Comparison of ENCODE assay signal across 8 cellular contexts in genomic region chr18:31942999-31943894, GRCh38. TPM values are rescaled to one million over a fixed set of nuclear protein-coding genes. Genes with fewer than 3 reads are reported as not detected.
DNase-seq lines count a peak whose midpoint lies in the region; TF ChIP-seq lines count a peak whose summit lies in the region.

TSS of gene TRAPPC8 (minus strand) at chr18:31943128. CDS start at chr18:31942764, 364 bp downstream.

- intact Hi-C loops in stomach (cut with DNase I; ENCODE audit: low total_unique reads) = loop anchor here (10.0 kb wide), 1 partner anchor 152 kb away; the partner anchor contains the start of gene RNF138

- TF ChIP-seq EP300 in neural cell (conservative IDR thresholded peaks at IDR 0.05; ENCODE audit: poor library complexity, severe bottlenecking) (no peak), stomach (IDR thresholded peaks at IDR 0.05) (no peak)

- peak within 1 kb of the TSS; percentile 97 for H3K27ac ChIP-seq in neural cell (ENCODE audit: low read length)
- peak within 1 kb of the TSS; percentile 86 to 96 (median 93) for H3K27ac ChIP-seq in stomach

- no peaks in the 10 kb centered on the region for H3K9me2 ChIP-seq in neural cell (ENCODE audit: insufficient read depth, low read length)

- H3K4me3 ChIP-seq in H7 (ENCODE audit: insufficient read depth, low read depth, low read length) (peak within 1 kb of the TSS; percentile 93), neural cell (ENCODE audit: low read length) (peak within 1 kb of the TSS; percentile 100), stomach (peak within 1 kb of the TSS; percentile 71 to 95 (median 90))

- H3K4me2 ChIP-seq in neural cell (ENCODE audit: low read length) = peak within 1 kb of the TSS; percentile 99

- H3F3A ChIP-seq in neural cell (ENCODE audit: insufficient read depth, low read length, poor library complexity, severe bottlenecking) = peaks cover 2% of the 10 kb centered on the region

- H3K79me2 ChIP-seq in neural cell (replicated peaks; ENCODE audit: insufficient read depth, low read length) = peaks cover 37% of the 10 kb centered on the region

- no peaks in the 10 kb centered on the region for H3K9me3 ChIP-seq in neural cell (ENCODE audit: low read length)
- no peaks in the 10 kb centered on the region for H3K9me3 ChIP-seq in stomach

- peak within 1 kb of the TSS; percentile 95 for H3K9ac ChIP-seq in neural cell (ENCODE audit: low read length)

- H4K20me1 ChIP-seq in neural cell (ENCODE audit: insufficient read depth) = no peaks in the 10 kb centered on the region

- WGBS in stomach, 5 donors = 0 to 2% (median 0%) methylated on average over 44 to 56 of the region's 58 CpGs

- H2AFZ ChIP-seq in neural cell (ENCODE audit: low read depth, low read length) = peak within 1 kb of the TSS; percentile 95

- DNase-seq in G401 (ENCODE audit: low spot score) (peak; percentile 99), H7 (peak; percentile 95), M059J (ENCODE audit: low read depth) (peak; percentile 98), SHP77 (lab: John Stamatoyannopoulos, UW) (peak; percentile 98 to 99), fibroblast of the conjunctiva (ENCODE audit: low read depth) (peak; percentile 97), stomach (peak; percentile 99)
- DNase-seq in activated effector memory CD4-positive, alpha-beta T cell treated with anti-CD3 and anti-CD28 coated beads, Interleukin-2, amount 50 U/mL, for 16 hours = peak; percentile 96

- no peak for TF ChIP-seq POLR2A in stomach (IDR thresholded peaks at IDR 0.05)

- peak; percentile 59 for TF ChIP-seq RAD21 in neural cell (conservative IDR thresholded peaks at IDR 0.05)

- TF ChIP-seq CTCF in neural cell (IDR thresholded peaks at IDR 0.05; ENCODE audit: poor library complexity, severe bottlenecking) = peak; percentile 58
- TF ChIP-seq CTCF in stomach (IDR thresholded peaks at IDR 0.05) = no peak

- peaks cover 17 to 50% (median 41%) of the 10 kb centered on the region in 4 donors for H3K4me1 ChIP-seq in stomach

- H3K36me3 ChIP-seq in H7 (replicated peaks; ENCODE audit: control insufficient read depth, insufficient read depth, low read length) (no peaks in the 10 kb centered on the region; the same call in 1 of the 2 replicates), neural cell (ENCODE audit: insufficient read depth, low read length) (no peaks in the 10 kb centered on the region), stomach (no peaks in the 10 kb centered on the region)

- H3K27me3 ChIP-seq in H7 (ENCODE audit: control insufficient read depth, insufficient read depth, low read length) (no peaks in the 10 kb centered on the region), neural cell (ENCODE audit: insufficient read depth, low read depth, low read length) (no peaks in the 10 kb centered on the region), stomach (no peaks in the 10 kb centered on the region)

- in situ Hi-C loops in G401 (cut with HindIII; ENCODE audit: low sequenced_read_pairs) = no loop called here

TF ChIP-seq in neural cell, 6 proteins besides CTCF, POLR2A, EP300 and RAD21:
- TF ChIP-seq REST (IDR thresholded peaks at IDR 0.05; ENCODE audit: borderline replicate concordance) = peak; percentile 39
- TF ChIP-seq TAF1 (IDR thresholded peaks at IDR 0.05; ENCODE audit: low read depth) = peak; percentile 59
- TF ChIP-seq POLR2AphosphoS5 (IDR thresholded peaks at IDR 0.05) = peak; percentile 89
- no peak for TF ChIP-seq EZH2 (IDR thresholded peaks at IDR 0.05; ENCODE audit: borderline replicate concordance, insufficient read depth, low read length, poor library complexity, severe bottlenecking)
- peak; percentile 98 for TF ChIP-seq MXI1 (conservative IDR thresholded peaks at IDR 0.05; ENCODE audit: poor library complexity, severe bottlenecking)
- TF ChIP-seq SMC3 (conservative IDR thresholded peaks at IDR 0.05; ENCODE audit: poor library complexity) = peak; percentile 63

RNA-seq across cellular contexts. Expression of gene TRAPPC8, which starts in this region (rescaled TPM):
- total RNA-seq in G401 (2014; rRNA removed; shearing (Covaris generic)) = 35.2 and 65.8 TPM in 2 replicates
- 54.6 and 60.0 TPM in 2 replicates for total RNA-seq in H7 (2014; rRNA removed; shearing (Covaris generic))
- 23.8 and 34.4 TPM in 2 replicates for total RNA-seq in M059J (2014; rRNA removed; shearing (Covaris generic))
- polyA plus RNA-seq in neural cell (57.8 and 60.2 TPM in 2 replicates), stomach (10 to 100 TPM in 2 of 3 donors, 1 to 10 TPM in 1; 8.6 to 14.1 (median 11.5) TPM)
- polyA minus RNA-seq in neural cell = 103 and 108 TPM in 2 replicates
- total RNA-seq in stomach = 10 to 100 TPM; 33.5 to 75.6 (median 43.5) TPM

Comparison
In these comparisons a context has a peak if more than half of its experiments do, and no peak if none do; other contexts are left out.
1. Peak in every context shown above with its lines: DNase-seq, H3K4me3 ChIP-seq and H3K27ac ChIP-seq.